Comparison of ENCODE assay signal across 30 cellular contexts in genomic region chr9:129740174-129740573, GRCh38. TPM values are rescaled to one million over a fixed set of nuclear protein-coding genes. Genes with fewer than 3 reads are reported as not detected.
"Had no signal": no experiment of that assay in that cellular context is flagged by ENCODE, and none has a peak within 500 bp of the region (broad histone marks: within the 10 kb centered on the region; RNA-seq: fewer than 3 reads in every experiment).

No MANE protein-coding gene starts in this region.

- H3K36me3 Mint-ChIP-seq: activated naive CD8-positive, alpha-beta T cell; T-cell had no signal

- ATAC-seq: activated T-helper 17 cell treated with anti-CD3 and anti-CD28 coated beads, Interleukin-2, amount 50 U/mL, for 72 hours; T-cell had no signal

- DNase-seq: activated CD4-positive, alpha-beta memory T cell treated with anti-CD3 and anti-CD28 coated beads, Interleukin-2, amount 10 ng/mL, durations not matched to agents 7 days and 5 days; activated CD4-positive, alpha-beta T cell treated with anti-CD3 and anti-CD28 coated beads, Interleukin-2, amount 50 U/mL, for 1 hour; activated CD4-positive, CD25-positive, alpha-beta regulatory T cell; activated gamma-delta T cell; activated naive CD4-positive, alpha-beta T cell treated with anti-CD3 and anti-CD28 coated beads for 36 hours; activated T-cell treated with anti-CD3 and anti-CD28 coated beads for 4 hours; activated T-cell treated with anti-CD3 and anti-CD28 coated beads, Interleukin-2, amount 50 U/mL, for 48 hours; MG63; MV-4-11; NCI-H1092 treated with DMSO at 0.1 percent for 48 hours; NCI-H1417 treated with DMSO at 0.1 percent for 48 hours; NCI-H1694; NCI-H2029; NCI-H2107; NCI-H2171 treated with DMSO at 0.1 percent for 48 hours; NCI-H345; NCI-H510A; NCI-H526 treated with DMSO at 0.1 percent for 48 hours; NK-92 treated with Interleukin-12 subunit alpha and Interleukin-12 subunit beta, amount 100 ng/mL, for 24 hours; OCI-M1; T-cell; T-helper 2 cell; T1000 had no signal

- H3K27ac ChIP-seq: SK-N-MC, VCaP had no signal

- H3K36me3 ChIP-seq: MG63 had no signal

- H3K9me3 ChIP-seq: MG63 had no signal

- H3K27me3 Mint-ChIP-seq: activated naive CD8-positive, alpha-beta T cell; activated T-helper 17 cell treated with anti-CD3 and anti-CD28 coated beads, Interleukin-2, amount 50 U/mL, for 72 hours had no signal

- FAIRE-seq: RCC 7860, TTC549 had no signal

- H3K9me3 Mint-ChIP-seq: activated CD4-positive, alpha-beta memory T cell treated with anti-CD3 and anti-CD28 coated beads, Interleukin-2, amount 10 ng/mL, durations not matched to agents 7 days and 5 days; activated naive CD4-positive, alpha-beta T cell treated with anti-CD3 and anti-CD28 coated beads for 36 hours; activated T-helper 17 cell treated with anti-CD3 and anti-CD28 coated beads, Interleukin-2, amount 50 U/mL, for 72 hours; T-cell had no signal

- H3K27me3 ChIP-seq: MG63 had no signal

- H3K27ac Mint-ChIP-seq: activated CD4-positive, alpha-beta memory T cell treated with anti-CD3 and anti-CD28 coated beads, Interleukin-2, amount 10 ng/mL, durations not matched to agents 7 days and 5 days; activated naive CD4-positive, alpha-beta T cell treated with anti-CD3 and anti-CD28 coated beads for 36 hours; activated naive CD8-positive, alpha-beta T cell; activated T-helper 17 cell treated with anti-CD3 and anti-CD28 coated beads, Interleukin-2, amount 50 U/mL, for 72 hours; T-cell had no signal

- H3K4me3 ChIP-seq: MG63, SK-N-MC had no signal

- H3K4me3 Mint-ChIP-seq: activated CD4-positive, alpha-beta memory T cell treated with anti-CD3 and anti-CD28 coated beads, Interleukin-2, amount 10 ng/mL, durations not matched to agents 7 days and 5 days; activated naive CD4-positive, alpha-beta T cell treated with anti-CD3 and anti-CD28 coated beads for 36 hours; activated naive CD8-positive, alpha-beta T cell; T-cell had no signal

RNA-seq across cellular contexts. Expression of gene PTGES, which starts 12.7 kb away (rescaled TPM):
- total RNA-seq: activated CD4-positive, alpha-beta memory T cell treated with anti-CD3 and anti-CD28 coated beads, Interleukin-2, amount 10 ng/mL, durations not matched to agents 7 days and 5 days; activated CD8-positive, alpha-beta memory T cell treated with anti-CD3 and anti-CD28 coated beads for 36 hours; activated T-helper 17 cell treated with anti-CD3 and anti-CD28 coated beads, Interleukin-2, amount 50 U/mL, for 72 hours; T-cell had no signal
